In the genomic region with DNA sequence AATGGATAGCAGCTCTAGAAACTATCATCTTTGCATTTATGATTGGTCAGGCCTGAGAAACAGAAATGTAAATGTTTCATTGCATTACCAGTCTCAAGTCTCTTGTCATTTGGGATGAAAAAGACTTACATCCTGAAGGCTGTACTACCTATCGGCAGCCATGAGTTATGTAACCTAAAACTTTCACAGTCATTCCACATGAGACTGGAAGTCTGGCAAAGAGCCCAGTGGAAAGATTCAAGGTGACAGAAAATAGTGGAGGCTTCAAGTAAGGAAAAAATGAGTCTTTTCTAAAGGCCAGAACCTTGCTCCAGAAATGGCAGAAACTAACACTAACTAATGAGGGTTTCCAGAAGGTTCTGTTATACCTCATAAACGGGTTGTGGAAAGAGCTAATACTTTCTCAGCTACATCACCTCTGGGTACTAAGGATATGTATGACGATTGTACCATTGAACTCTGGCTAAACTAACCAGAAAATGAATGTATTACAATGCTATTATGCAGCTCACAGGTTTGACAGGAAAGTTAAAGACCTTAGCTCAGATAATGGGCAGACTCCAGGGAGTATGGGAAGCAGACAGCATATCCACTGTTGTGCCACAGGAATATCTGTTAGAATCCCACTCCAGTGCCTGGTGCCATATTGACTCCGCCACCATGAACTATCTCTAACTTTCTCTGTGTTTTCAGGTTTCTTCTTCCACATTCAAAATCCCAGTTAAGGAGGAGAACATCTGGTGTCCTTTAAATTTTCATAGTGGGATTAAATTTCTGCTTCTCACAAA, we compare ENCODE assay signal across 18 cellular contexts. TPM values are rescaled to one million over a fixed set of nuclear protein-coding genes. Genes with fewer than 3 reads are reported as not detected.
DNase-seq lines count a peak whose midpoint lies in the region; FAIRE-seq and TF ChIP-seq lines count a peak whose summit lies in the region.
"Had no signal": no experiment of that assay in that cellular context is flagged by ENCODE, and none has a peak within 500 bp of the region (broad histone marks: within the 10 kb centered on the region; RNA-seq: fewer than 3 reads in every experiment).

No MANE protein-coding gene starts in this region.

- intact Hi-C loops in MCF 10A (cut with micrococcal nuclease) = no loop called here
- intact Hi-C loops in mammary epithelial cell (cut with micrococcal nuclease) = no loop called here
- intact Hi-C loops in testis (cut with DNase I; ENCODE audit: low total_unique reads) = no loop called here

- POLR2A ChIA-PET in MCF 10A (lab: Yijun Ruan, JAX) = interaction anchor here (1.0 kb wide), 1 partner anchor 11 kb away, joined by 3 read pairs; no protein-coding TSS in a partner anchor

- H3K36me3 ChIP-seq in mammary epithelial cell (ENCODE audit: insufficient read depth, low read length) (no peaks in the 10 kb centered on the region), testis (ENCODE audit: low read depth, missing control alignments) (no peaks in the 10 kb centered on the region)

- no peak overlapping the region for H3K4me2 ChIP-seq in mammary epithelial cell (ENCODE audit: insufficient read depth, low read depth, low read length)
- H3K4me2 ChIP-seq: GM23338 had no signal

- H3K9ac ChIP-seq in mammary epithelial cell (ENCODE audit: insufficient read depth, low read length) = no peak overlapping the region

- H3K79me2 ChIP-seq in mammary epithelial cell (ENCODE audit: insufficient read depth, low read length) = no peaks in the 10 kb centered on the region

- no peak for TF ChIP-seq POLR2A in testis (IDR thresholded peaks at IDR 0.05)

- FAIRE-seq in GM19239 (lab: Jason Lieb, UNC) = no peak
- FAIRE-seq: K562, RCC 7860 had no signal

- DNase-seq in MCF 10A (ENCODE audit: unreplicated experiment) (peak; percentile 15), mammary epithelial cell (no peak), NCI-H2171 (lab: John Stamatoyannopoulos, UW) (peak; percentile 37), medulla oblongata (ENCODE audit: extremely low spot score) (peak; percentile 14), NCI-H1092 (lab: John Stamatoyannopoulos, UW) (no peak), testis (no peak), GM19239 (ENCODE audit: insufficient read length, low spot score) (no peak)
- DNase-seq in stimulated activated CD4-positive, alpha-beta T cell treated with anti-CD3 and anti-CD28 coated beads, Interleukin-4, amount 100 ng/mL, for 24 hours = no peak
- DNase-seq: DMS79, NCI-H1694 treated with DMSO at 0.1 percent for 48 hours, NCI-H2227 treated with DMSO at 0.1 percent for 48 hours, NCI-H524 treated with DMSO at 0.1 percent for 48 hours, SHP77 had no signal

- no peaks in the 10 kb centered on the region for H3K36me3 Mint-ChIP-seq in MCF 10A (ENCODE audit: insufficient read depth, unreplicated experiment)

- H3K27me3 Mint-ChIP-seq in MCF 10A (ENCODE audit: insufficient read depth, unreplicated experiment) = peaks cover 73% of the 10 kb centered on the region

- H3K27ac ChIP-seq in mammary epithelial cell (ENCODE audit: insufficient read depth, low read depth, low read length) (no peak overlapping the region), testis (no peak overlapping the region)
- H3K27ac ChIP-seq: C4-2B had no signal

- CTCF ChIA-PET in MCF 10A (lab: Yijun Ruan, JAX) (interaction anchor here (0.5 to 2.1 kb wide), 4 partner anchors 8 to 140 kb away, joined by 3 to 13 read pairs (median 4); no protein-coding TSS in a partner anchor), mammary epithelial cell (lab: Charles Lee; ENCODE audit: low non-redundant PET) (no interaction called here)

- H3K9me3 ChIP-seq in mammary epithelial cell (replicated peaks; ENCODE audit: insufficient read depth, low read length) (no peaks in the 10 kb centered on the region), testis (no peaks in the 10 kb centered on the region)

- TF ChIP-seq CTCF in MCF 10A (IDR thresholded peaks at IDR 0.05; ENCODE audit: unreplicated experiment) (no peak), mammary epithelial cell (conservative IDR thresholded peaks at IDR 0.05 in 1 of 2, IDR thresholded peaks at IDR 0.05 in 1 of 2; ENCODE audit: extremely low read depth in 1 of 2, insufficient read depth in 1 of 2, low read depth in 1 of 2, low read length in 2 of 2) (no peak), testis (IDR thresholded peaks at IDR 0.05) (no peak)

- H3K27me3 ChIP-seq in mammary epithelial cell (ENCODE audit: insufficient read depth, low read length) (no peaks in the 10 kb centered on the region), testis (no peaks in the 10 kb centered on the region)

- no peaks in the 10 kb centered on the region for H3K4me1 ChIP-seq in mammary epithelial cell (ENCODE audit: insufficient read depth, low read length)
- H3K4me1 ChIP-seq in testis = no peaks in the 10 kb centered on the region

- no peaks in the 10 kb centered on the region for H3K9me3 Mint-ChIP-seq in MCF 10A (ENCODE audit: unreplicated experiment)
- H3K9me3 Mint-ChIP-seq: GM23338 had no signal

- H4K20me1 ChIP-seq in mammary epithelial cell (ENCODE audit: insufficient read depth, low read length) = no peaks in the 10 kb centered on the region

- H2AFZ ChIP-seq in mammary epithelial cell (ENCODE audit: low read depth, low read length) = no peak overlapping the region
- H2AFZ ChIP-seq: GM23338 had no signal

- BruUV-seq in MCF 10A (replicated peaks; lab: Mats Ljungman, UMichigan) (no TSS peak), mammary epithelial cell (replicated peaks; lab: Mats Ljungman, UMichigan) (no TSS peak)

- H3K27ac Mint-ChIP-seq in MCF 10A (ENCODE audit: low read depth, unreplicated experiment) = no peak overlapping the region
- H3K27ac Mint-ChIP-seq: GM23338 had no signal

- H3K4me3 Mint-ChIP-seq in MCF 10A (ENCODE audit: unreplicated experiment) = no peak overlapping the region
- H3K4me3 Mint-ChIP-seq: GM23338 had no signal

- in situ Hi-C loops in mammary epithelial cell (cut with MboI; ENCODE audit: low sequenced_read_pairs in 2 of 2) = no loop called here

- H3K4me3 ChIP-seq in mammary epithelial cell (replicated peaks in 1 of 3; ENCODE audit: insufficient read depth in 1 of 3, low read depth in 2 of 3, low read length in 3 of 3) (no peak overlapping the region), testis (no peak overlapping the region)
- H3K4me3 ChIP-seq: GM23338, K562 had no signal

- no peaks in the 10 kb centered on the region for H3K4me1 Mint-ChIP-seq in MCF 10A (ENCODE audit: insufficient read depth, unreplicated experiment)
- H3K4me1 Mint-ChIP-seq: GM23338 had no signal

- dilution Hi-C loops in mammary epithelial cell (cut with HindIII; ENCODE audit: low sequenced_read_pairs) = no loop called here

- WGBS in mammary epithelial cell (ENCODE audit: low coverage, missing lambda C conversion rate) = 56% methylated on average over 4 of the region's 4 CpGs
- 64 to 74% methylated on average over 4 of the region's 4 CpGs for WGBS in testis, 2 donors

RNA-seq across cellular contexts. Expression of a gene that starts 41.7 kb away (rescaled TPM):
- total RNA-seq in MCF 10A (2022) = not detected in 2 replicates
- 1 to 10 TPM in 1 of 2 donors, under 1 TPM in 1; 0.56 to 1.8 TPM for total RNA-seq in mammary epithelial cell
- 0.45 TPM for polyA plus RNA-seq in mammary epithelial cell
- 2.9 TPM for polyA minus RNA-seq in mammary epithelial cell
- 1 to 10 TPM; 5.0 to 7.1 TPM for total RNA-seq in testis
- polyA plus RNA-seq in testis (ENCODE audit: insufficient read depth, low read depth, low replicate concordance) = 3.7 TPM
- total RNA-seq: T-helper 1 cell treated with Interleukin-12 subunit alpha and Interleukin-12 subunit beta and Interleukin-4 antibody, amounts not matched to agents 30 ng/mL and 1 ng/mL, for 36 hours had no signal

Comparison
In these comparisons a context has a peak if more than half of its experiments do, and no peak if none do; other contexts are left out.
1. DNase-seq: peak in MCF 10A (single experiment), NCI-H2171 (single experiment) and medulla oblongata (single experiment); none in mammary epithelial cell (single experiment), NCI-H1092 (single experiment), testis (single experiment), stimulated activated CD4-positive, alpha-beta T cell treated with anti-CD3 and anti-CD28 coated beads, Interleukin-4, amount 100 ng/mL, for 24 hours (single experiment) and GM19239 (single experiment).